ENCODE assay signal across 9 cellular contexts in the genomic region with DNA sequence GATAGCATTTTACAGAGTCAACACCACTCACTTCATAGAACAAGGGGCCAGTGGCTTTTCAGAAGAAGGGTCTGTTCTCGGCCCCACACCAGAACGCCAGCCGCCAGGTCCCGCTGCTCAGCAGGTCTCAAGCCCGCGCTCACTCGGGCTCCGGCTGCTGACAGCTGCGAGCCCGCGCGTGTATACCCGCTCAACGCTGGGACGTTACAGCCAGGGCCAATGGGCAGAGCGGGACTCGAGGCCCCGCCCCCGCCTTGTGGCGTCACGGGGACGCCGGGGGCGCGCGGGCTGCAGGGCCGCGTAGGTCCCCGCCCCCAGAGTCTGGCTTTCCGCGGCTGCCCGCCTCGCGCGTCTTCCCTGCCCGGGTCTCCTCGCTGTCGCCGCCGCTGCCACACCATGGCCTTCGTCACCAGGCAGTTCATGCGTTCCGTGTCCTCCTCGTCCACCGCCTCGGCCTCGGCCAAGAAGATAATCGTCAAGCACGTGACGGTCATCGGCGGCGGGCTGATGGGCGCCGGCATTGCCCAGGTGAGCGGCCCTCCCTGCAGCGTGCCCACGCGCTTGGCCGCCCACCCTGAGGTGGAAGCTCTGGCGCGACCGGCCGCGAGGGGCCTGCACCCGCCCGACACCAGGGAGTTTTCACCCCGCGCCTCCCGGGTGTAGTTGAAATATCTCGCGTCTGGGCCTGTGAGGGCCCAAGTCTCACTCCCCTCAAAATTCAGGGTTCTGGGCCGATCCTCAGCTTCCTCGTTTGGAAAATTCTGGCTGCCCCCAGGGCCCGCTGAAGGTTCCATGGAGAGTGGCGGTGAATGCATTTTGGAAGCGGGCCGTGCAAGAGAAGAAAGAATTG. TPM values are rescaled to one million over a fixed set of nuclear protein-coding genes. Genes with fewer than 3 reads are reported as not detected.
DNase-seq lines count a peak whose midpoint lies in the region; ATAC-seq, FAIRE-seq and TF ChIP-seq lines count a peak whose summit lies in the region.
"Had no signal": no experiment of that assay in that cellular context is flagged by ENCODE, and none has a peak within 500 bp of the region (broad histone marks: within the 10 kb centered on the region; RNA-seq: fewer than 3 reads in every experiment).

A gene (plus strand): TSS at position 353 of the 850 bp plus-strand sequence. CDS start 44 bp downstream, at position 397.

- DNase-seq in AG20443 (ENCODE audit: low spot score): peak; percentile 99
- DNase-seq in NCI-H510A (lab: John Stamatoyannopoulos, UW): peak; percentile 70
- DNase-seq in activated CD4-positive, alpha-beta T cell treated with anti-CD3 and anti-CD28 coated beads for 1 hour: peak; percentile 92
- peak; percentile 70 to 71 for DNase-seq in cerebellar nuclear complex (lab: John Stamatoyannopoulos, UW)
- peak; percentile 97 for DNase-seq in kidney
- peak; percentile 86 to 92 for DNase-seq in stimulated activated CD4-positive, alpha-beta T cell treated with anti-CD3 and anti-CD28 coated beads, Interleukin-15, amount 100 ng/mL, for 1 hour (ENCODE audit: low read depth in 1 of 2, low spot score in 1 of 2)

- no peak for FAIRE-seq in kidney (lab: Jason Lieb, UNC)
- FAIRE-seq: TTC549 had no signal

- H3K36me3 ChIP-seq in kidney (ENCODE audit: control insufficient read depth in 1 of 2, insufficient read depth in 2 of 2, low read length in 2 of 2): no peaks in the 10 kb centered on the region

- H3K9ac ChIP-seq in kidney (ENCODE audit: low read length in 2 of 2): peak within 1 kb of the TSS; percentile 75 to 81

- H3K9me3 ChIP-seq in kidney (ENCODE audit: control insufficient read depth in 1 of 2, low read length in 2 of 2): no peaks in the 10 kb centered on the region

- H3K4me3 ChIP-seq in kidney (ENCODE audit: low read length in 2 of 2): peak within 1 kb of the TSS; percentile 79 to 84

- TF ChIP-seq CTCF in kidney (IDR thresholded peaks at IDR 0.05; ENCODE audit: borderline replicate concordance, extremely low read depth, insufficient read depth): no peak

- peak within 1 kb of the TSS; percentile 91 for H3K27ac ChIP-seq in kidney (ENCODE audit: low read depth in 2 of 2, low read length in 2 of 2)

- peak; percentile 94 for ATAC-seq in GM19043 (IDR thresholded peaks at IDR 0.05; ENCODE audit: low read depth, unreplicated experiment)
- ATAC-seq in HG03354 (IDR thresholded peaks at IDR 0.05; ENCODE audit: poor library complexity, severe bottlenecking, unreplicated experiment): peak; percentile 97

- intact Hi-C loops in kidney (cut with DNase I): no loop called here

- H3K4me1 ChIP-seq in kidney (ENCODE audit: control insufficient read depth in 1 of 2, insufficient read depth in 1 of 2, low read depth in 1 of 2, low read length in 2 of 2): peaks cover 5 to 13% of the 10 kb centered on the region in 2 donors

RNA-seq across cellular contexts. Expression of the gene that starts here (rescaled TPM):
- 31.4 TPM for total RNA-seq in kidney
- polyA plus RNA-seq in kidney (ENCODE audit: insufficient read depth, low read depth, low replicate concordance): 126 TPM

Comparison
In these comparisons a context has a peak if more than half of its experiments do, and no peak if none do; other contexts are left out.
1. Peak in every context shown above with its lines: DNase-seq, ATAC-seq, H3K4me3 ChIP-seq and H3K27ac ChIP-seq.